Comparison of ENCODE assay signal across 16 cellular contexts in the genomic region with DNA sequence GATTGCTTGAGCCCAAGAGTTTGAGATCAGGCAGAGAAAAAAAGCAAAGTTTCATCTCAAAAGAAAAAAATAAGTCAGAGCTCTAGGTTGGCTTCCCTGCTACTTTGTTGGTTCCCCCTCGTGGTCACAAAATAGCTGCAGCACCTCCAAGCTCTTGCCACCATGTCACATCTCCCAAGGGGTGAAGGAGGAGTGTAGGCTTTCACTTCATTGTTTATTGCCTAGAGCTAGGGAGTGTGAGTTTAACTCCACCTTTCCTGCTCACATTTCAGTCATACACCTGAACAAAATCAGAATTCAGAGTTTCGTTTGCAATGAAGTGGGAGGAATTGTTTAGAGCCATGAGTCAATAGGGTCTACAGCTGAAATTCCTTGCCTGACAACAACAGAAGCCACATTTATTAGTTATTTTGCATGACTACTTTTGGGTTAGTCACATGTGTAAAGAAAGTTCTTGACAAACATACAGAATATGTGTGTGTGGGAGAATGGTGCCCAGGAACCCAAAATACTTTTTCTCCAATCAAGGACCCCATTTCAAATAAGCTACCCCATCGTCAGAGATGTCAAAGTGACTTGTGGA. TPM values are rescaled to one million over a fixed set of nuclear protein-coding genes. Genes with fewer than 3 reads are reported as not detected.
DNase-seq lines count a peak whose midpoint lies in the region; ATAC-seq and TF ChIP-seq lines count a peak whose summit lies in the region.
"Had no signal": no experiment of that assay in that cellular context is flagged by ENCODE, and none has a peak within 500 bp of the region (broad histone marks: within the 10 kb centered on the region; RNA-seq: fewer than 3 reads in every experiment).

No MANE protein-coding gene starts in this region.

- no peak overlapping the region for H3K4me3 Mint-ChIP-seq in Caco-2 (ENCODE audit: unreplicated experiment)
- H3K4me3 Mint-ChIP-seq: B cell, GM23338, nephron had no signal

- no peak overlapping the region for H3K27ac Mint-ChIP-seq in Caco-2 (ENCODE audit: unreplicated experiment)
- H3K27ac Mint-ChIP-seq: activated naive CD4-positive, alpha-beta T cell treated with anti-CD3 and anti-CD28 coated beads, Interleukin-2, amount 50 U/mL, for 72 hours; B cell; GM23338; nephron had no signal

- DNase-seq in NAMALWA (ENCODE audit: low spot score) (peak; percentile 22), omental fat pad (ENCODE audit: low spot score) (no peak), Caco-2 (no peak), medulla oblongata (ENCODE audit: extremely low spot score) (no peak)
- DNase-seq: DMS153, NCI-H1694 treated with DMSO at 0.1 percent for 48 hours, NCI-H510A had no signal

- no peak overlapping the region for H3K4me3 ChIP-seq in Caco-2 (ENCODE audit: low read depth, low read length)
- H3K4me3 ChIP-seq: GM23338, lung had no signal

- no peaks in the 10 kb centered on the region for H3K4me1 Mint-ChIP-seq in Caco-2 (ENCODE audit: low read depth, unreplicated experiment)
- H3K4me1 Mint-ChIP-seq: B cell, GM23338 had no signal

- peak; percentile 7; the same call in 1 of the 3 replicates for TF ChIP-seq CTCF in GM12872 (IDR thresholded peaks at IDR 0.05; ENCODE audit: insufficient read depth, low read depth, low read length)
- TF ChIP-seq CTCF in omental fat pad (IDR thresholded peaks at IDR 0.05): no peak
- TF ChIP-seq CTCF in Caco-2 (IDR thresholded peaks at IDR 0.05; ENCODE audit: insufficient read depth in 1 of 2, low read depth in 1 of 2, low read length in 1 of 2, severe bottlenecking in 1 of 2, unreplicated experiment in 1 of 2): peak in 1 of 2 experiments; percentile 4

- no peaks in the 10 kb centered on the region for H3K27me3 ChIP-seq in Caco-2 (replicated peaks; ENCODE audit: control insufficient read depth, insufficient read depth, low read length)

- intact Hi-C loops in Caco-2 (cut with micrococcal nuclease; ENCODE audit: unreplicated experiment): loop anchor here (2.0 to 10.0 kb wide), 2 partner anchors 161 to 1101 kb away; no protein-coding TSS in a partner anchor

- H3K9me3 ChIP-seq in Caco-2: no peaks in the 10 kb centered on the region

- no peaks in the 10 kb centered on the region for H3K27me3 Mint-ChIP-seq in Caco-2 (ENCODE audit: insufficient read depth, unreplicated experiment)
- H3K27me3 Mint-ChIP-seq: B cell had no signal

- H3K36me3 ChIP-seq in Caco-2 (ENCODE audit: control insufficient read depth, insufficient read depth, low read length): no peaks in the 10 kb centered on the region

- CTCF ChIA-PET in Caco-2 (lab: Charles Lee): interaction anchor here (0.7 kb wide), 1 partner anchor 71 kb away, joined by 3 read pairs; no protein-coding TSS in a partner anchor

- POLR2A ChIA-PET in Caco-2 (lab: Charles Lee): no interaction called here

- peaks cover 7% of the 10 kb centered on the region; the same call in 1 of the 2 replicates for H3K4me1 ChIP-seq in Caco-2

- peak; percentile 42 for ATAC-seq in GM18519 (IDR thresholded peaks at IDR 0.05; ENCODE audit: low FRiP score, unreplicated experiment)
- peak; percentile 37 for ATAC-seq in HG02588 (IDR thresholded peaks at IDR 0.05; ENCODE audit: unreplicated experiment)
- no peak for ATAC-seq in omental fat pad (ENCODE audit: low FRiP score)
- ATAC-seq in GM18907 (IDR thresholded peaks at IDR 0.05; ENCODE audit: unreplicated experiment): no peak
- ATAC-seq: GM23338 had no signal

- H3K36me3 Mint-ChIP-seq in Caco-2 (ENCODE audit: insufficient read depth, unreplicated experiment): no peaks in the 10 kb centered on the region
- H3K36me3 Mint-ChIP-seq: activated naive CD4-positive, alpha-beta T cell treated with anti-CD3 and anti-CD28 coated beads, Interleukin-2, amount 50 U/mL, for 72 hours had no signal

- no peaks in the 10 kb centered on the region for H3K9me3 Mint-ChIP-seq in Caco-2 (ENCODE audit: unreplicated experiment)
- H3K9me3 Mint-ChIP-seq: activated naive CD4-positive, alpha-beta T cell treated with anti-CD3 and anti-CD28 coated beads, Interleukin-2, amount 50 U/mL, for 72 hours; GM23338; nephron had no signal

- BruUV-seq in Caco-2 (replicated peaks; lab: Mats Ljungman, UMichigan): no TSS peak

RNA-seq across cellular contexts. Expression of gene UFL1, which starts 56.2 kb away (rescaled TPM):
- total RNA-seq in omental fat pad: 10 to 100 TPM; 13.5 to 24.7 (median 20.0) TPM
- 19.4 and 21.9 TPM in 2 replicates for total RNA-seq in Caco-2 (2022)

Comparison
In these comparisons a context has a peak if more than half of its experiments do, and no peak if none do; other contexts are left out.
1. ATAC-seq: peak in GM18519 (single experiment) and HG02588 (single experiment); none in omental fat pad (single experiment) and GM18907 (single experiment).